ENCODE assay signal across 9 cellular contexts in the genomic region with DNA sequence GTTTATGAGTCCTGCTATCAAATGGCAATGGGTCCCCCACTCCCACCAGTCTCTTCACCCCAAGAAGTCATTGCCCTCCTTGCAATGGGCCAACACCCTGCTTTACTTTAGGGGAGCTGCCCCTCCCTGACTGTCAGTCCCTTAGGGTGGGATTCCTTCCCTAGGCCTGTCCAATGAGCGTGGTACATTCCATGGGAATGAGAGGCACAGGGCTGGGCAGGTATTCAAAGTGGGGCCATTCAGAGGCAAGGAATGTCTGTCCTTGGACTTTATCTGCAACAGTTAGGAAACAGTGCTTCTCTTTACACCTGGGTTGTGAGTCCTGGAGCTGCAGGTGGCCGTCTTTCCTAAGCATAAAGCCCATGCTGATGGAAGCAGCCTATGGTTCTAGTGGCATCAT. TPM values are rescaled to one million over a fixed set of nuclear protein-coding genes. Genes with fewer than 3 reads are reported as not detected.
"Had no signal": no experiment of that assay in that cellular context is flagged by ENCODE, and none has a peak within 500 bp of the region (broad histone marks: within the 10 kb centered on the region; RNA-seq: fewer than 3 reads in every experiment).

No MANE protein-coding gene starts in this region.

- H3K9me3 ChIP-seq: HAP-1 had no signal

- H3K36me3 ChIP-seq: HAP-1 had no signal

- H3K9ac ChIP-seq: GM23248 had no signal

- H3K4me3 ChIP-seq: GM23248, GM23338, HAP-1 had no signal

- ATAC-seq: GM23338, HCT116 had no signal

- H3K27ac ChIP-seq: GM23248 had no signal

- H3K27ac Mint-ChIP-seq: GM23338, H9, HFFc6 had no signal

- H3K4me2 ChIP-seq: GM23338 had no signal

- H3K4me3 Mint-ChIP-seq: GM23338, H9, HFFc6 had no signal

- H3K4me1 Mint-ChIP-seq: GM23338, H9 had no signal

- DNase-seq: GM23248, GOT3, H7, H9, HCEC 1CT, HFFc6 had no signal

- H3K4me1 ChIP-seq: HAP-1 had no signal

RNA-seq across cellular contexts. Expression of gene TMEM132C, which starts 40.8 kb away (rescaled TPM):
- total RNA-seq: GM23248, GM23338, HFFc6 had no signal
- polyA plus RNA-seq: GM23248, GM23338 had no signal
